Comparison of ENCODE assay signal across 8 cellular contexts in genomic region chr1:28508435-28508754, GRCh38. TPM values are rescaled to one million over a fixed set of nuclear protein-coding genes. Genes with fewer than 3 reads are reported as not detected.
A peak's percentile ranks its signal among the peaks of the same experiment; 100 is the strongest.
DNase-seq lines count a peak whose midpoint lies in the region; ATAC-seq, FAIRE-seq and TF ChIP-seq lines count a peak whose summit lies in the region.

No MANE protein-coding gene starts in this region.

- H3K9me3 Mint-ChIP-seq in Calu3 (ENCODE audit: low read depth, unreplicated experiment) (no peaks in the 10 kb centered on the region), neural progenitor cell (no peaks in the 10 kb centered on the region)

- DNase-seq in Calu3, result no peak
- peak; percentile 74 for DNase-seq in NCI-H82 (lab: John Stamatoyannopoulos, UW)
- DNase-seq in cardiac fibroblast (ENCODE audit: low read depth in 2 of 2), result peak in 1 of 2 donors; percentile 32
- peak; percentile 56 for DNase-seq in neural progenitor cell (ENCODE audit: low spot score)
- DNase-seq in 8988T, result no peak
- DNase-seq in kidney, result no peak
- DNase-seq in NCI-H1417 (lab: John Stamatoyannopoulos, UW), result no peak

- H3K9ac ChIP-seq in neural progenitor cell (peak overlapping the region; percentile 79), kidney (ENCODE audit: low read length in 2 of 2) (peak overlapping the region in 1 of 2 donors; percentile 59)

- H4K20me1 ChIP-seq in neural progenitor cell (ENCODE audit: low read depth), result peaks cover 53% of the 10 kb centered on the region

- no TSS peak for BruUV-seq in Calu3 (replicated peaks; lab: Mats Ljungman, UMichigan)

- H3K4me3 ChIP-seq in cardiac fibroblast (replicated peaks in 1 of 2; ENCODE audit: low read depth in 2 of 2, low read length in 2 of 2), result peak overlapping the region; percentile 71 to 84
- peak overlapping the region; percentile 83 for H3K4me3 ChIP-seq in neural progenitor cell
- peak overlapping the region in 1 of 2 donors; percentile 96 for H3K4me3 ChIP-seq in kidney (ENCODE audit: low read length in 2 of 2)

- H3K27me3 ChIP-seq in neural progenitor cell, result no peaks in the 10 kb centered on the region

- H3K4me2 ChIP-seq in neural progenitor cell, result peak overlapping the region; percentile 85

- H3K36me3 ChIP-seq in neural progenitor cell (peaks cover 30% of the 10 kb centered on the region), kidney (ENCODE audit: control insufficient read depth in 1 of 2, insufficient read depth in 2 of 2, low read length in 2 of 2) (peaks cover 21 to 31% of the 10 kb centered on the region in 2 donors)

- FAIRE-seq in kidney (lab: Jason Lieb, UNC), result no peak

- no peak for ATAC-seq in HG03139 (IDR thresholded peaks at IDR 0.05; ENCODE audit: unreplicated experiment)

- H3K4me1 ChIP-seq in neural progenitor cell (peaks cover 26% of the 10 kb centered on the region), kidney (ENCODE audit: control insufficient read depth in 1 of 2, insufficient read depth in 1 of 2, low read depth in 1 of 2, low read length in 2 of 2) (peaks cover 9 to 15% of the 10 kb centered on the region in 2 donors)

- no peak overlapping the region for H2AFZ ChIP-seq in neural progenitor cell (replicated peaks)

- H3K36me3 Mint-ChIP-seq in Calu3 (ENCODE audit: insufficient read depth, unreplicated experiment) (peaks cover 85% of the 10 kb centered on the region), neural progenitor cell (peaks cover 38% of the 10 kb centered on the region)

- H3K27ac Mint-ChIP-seq in Calu3 (ENCODE audit: unreplicated experiment) (peak overlapping the region; percentile 98), neural progenitor cell (no peak overlapping the region)

- CTCF ChIA-PET in Calu3 (lab: Charles Lee), result interaction anchor here (1.0 kb wide), 1 partner anchor 94 kb away, joined by 3 read pairs; no protein-coding TSS in a partner anchor

- H3K79me2 ChIP-seq in neural progenitor cell (ENCODE audit: low read depth), result peaks cover 61% of the 10 kb centered on the region

- H3K27ac ChIP-seq in neural progenitor cell (peak overlapping the region; percentile 91), kidney (ENCODE audit: low read depth in 2 of 2, low read length in 2 of 2) (no peak overlapping the region)

- peaks cover 33% of the 10 kb centered on the region for H3K4me1 Mint-ChIP-seq in Calu3 (ENCODE audit: low read depth, unreplicated experiment)
- peaks cover 46% of the 10 kb centered on the region for H3K4me1 Mint-ChIP-seq in neural progenitor cell

- H3K27me3 Mint-ChIP-seq in Calu3 (ENCODE audit: unreplicated experiment), result no peaks in the 10 kb centered on the region
- H3K27me3 Mint-ChIP-seq in neural progenitor cell (ENCODE audit: insufficient read depth, low read depth), result peaks cover 2% of the 10 kb centered on the region

- peak overlapping the region; percentile 96 for H3K4me3 Mint-ChIP-seq in Calu3 (ENCODE audit: low read depth, unreplicated experiment)
- H3K4me3 Mint-ChIP-seq in neural progenitor cell, result peak overlapping the region; percentile 97

- H3F3A ChIP-seq in neural progenitor cell (ENCODE audit: low read depth), result peaks cover 71% of the 10 kb centered on the region

- TF ChIP-seq CTCF in Calu3 (IDR thresholded peaks at IDR 0.05; ENCODE audit: unreplicated experiment) (no peak), cardiac fibroblast (IDR thresholded peaks at IDR 0.05; ENCODE audit: low read depth, low read length) (no peak), neural progenitor cell (IDR thresholded peaks at IDR 0.05) (no peak), kidney (IDR thresholded peaks at IDR 0.05; ENCODE audit: borderline replicate concordance, extremely low read depth, insufficient read depth) (no peak)

- intact Hi-C loops in Calu3 (cut with micrococcal nuclease; ENCODE audit: unreplicated experiment) (loop anchor here (5.0 to 10.0 kb wide), 3 partner anchors 74 to 264 kb away; no protein-coding TSS in a partner anchor), kidney (cut with DNase I) (no loop called here)

- no peaks in the 10 kb centered on the region for H3K9me3 ChIP-seq in neural progenitor cell (ENCODE audit: low read depth)
- no peaks in the 10 kb centered on the region for H3K9me3 ChIP-seq in kidney (ENCODE audit: control insufficient read depth in 1 of 2, low read length in 2 of 2)

RNA-seq across cellular contexts. Expression of gene RCC1, which starts 2.6 kb away (rescaled TPM):
- total RNA-seq in Calu3 (2022), result 95.3 and 95.9 TPM in 2 replicates
- 34.8 and 62.3 TPM in 2 replicates for total RNA-seq in neural progenitor cell (ENCODE audit: low replicate concordance)
- total RNA-seq in kidney, result 19.9 TPM
- 5.7 TPM for polyA plus RNA-seq in kidney (ENCODE audit: insufficient read depth, low read depth, low replicate concordance)

RNA-seq across cellular contexts. Expression of gene TRNAU1AP, which starts 44.5 kb away (rescaled TPM):
- total RNA-seq in Calu3 (2022) (29.9 and 40.4 TPM in 2 replicates), neural progenitor cell (ENCODE audit: low replicate concordance) (43.9 and 50.0 TPM in 2 replicates), kidney (30.2 TPM)
- polyA plus RNA-seq in kidney (ENCODE audit: insufficient read depth, low read depth, low replicate concordance), result 27.7 TPM

Comparison
In these comparisons a context has a peak if more than half of its experiments do, and no peak if none do; other contexts are left out.
1. DNase-seq: peak in NCI-H82 (single experiment) and neural progenitor cell (single experiment); none in Calu3 (single experiment), 8988T (single experiment), kidney (single experiment) and NCI-H1417 (0 of 3).